In genomic region chr22:49116021-49116420, GRCh38 we compare ENCODE assay signal across 30 cellular contexts.
"Had no signal": no experiment of that assay in that cellular context is flagged by ENCODE, and none has a peak within 500 bp of the region (broad histone marks: within the 10 kb centered on the region; RNA-seq: fewer than 3 reads in every experiment).

No MANE protein-coding gene starts in this region.

- H3K4me3 Mint-ChIP-seq: mesothelial cell of epicardium; naive B cell; natural killer cell; stimulated activated memory B cell treated with anti-CD40 and anti-IgM and Interleukin-4, amounts not matched to agents 10 μg/mL and 1 μg/mL and 100 μg/mL, for 72 hours; stimulated activated naive CD8-positive, alpha-beta T cell treated with anti-CD3 and anti-CD28 coated beads, Interleukin-15, amount 100 ng/mL, for 72 hours; type B pancreatic cell had no signal

- H3K4me1 Mint-ChIP-seq: naive B cell; natural killer cell; stimulated activated memory B cell treated with anti-CD40 and anti-IgM and Interleukin-4, amounts not matched to agents 10 μg/mL and 1 μg/mL and 100 μg/mL, for 72 hours; stimulated activated naive CD8-positive, alpha-beta T cell treated with anti-CD3 and anti-CD28 coated beads, Interleukin-15, amount 100 ng/mL, for 72 hours had no signal

- H3K79me2 ChIP-seq: hepatocyte had no signal

- ATAC-seq: heart right ventricle; left cardiac atrium; left lobe of liver; left ventricle myocardium superior; lower lobe of right lung; natural killer cell; pancreas; right lobe of liver; stimulated activated memory B cell treated with anti-CD40 and anti-IgM and Interleukin-4, amounts not matched to agents 10 μg/mL and 1 μg/mL and 100 μg/mL, for 72 hours; stimulated activated naive CD8-positive, alpha-beta T cell treated with anti-CD3 and anti-CD28 coated beads, Interleukin-15, amount 100 ng/mL, for 72 hours had no signal

- H2AFZ ChIP-seq: hepatocyte had no signal

- H3K36me3 Mint-ChIP-seq: mesothelial cell of epicardium; naive B cell; natural killer cell; stimulated activated memory B cell treated with anti-CD40 and anti-IgM and Interleukin-4, amounts not matched to agents 10 μg/mL and 1 μg/mL and 100 μg/mL, for 72 hours; type B pancreatic cell had no signal

- H3K27ac ChIP-seq: heart right ventricle, hepatocyte, lower lobe of right lung, neutrophil, pancreas, right atrium auricular region, right lobe of liver, tibial nerve, uterus had no signal

- H3K27ac Mint-ChIP-seq: mesothelial cell of epicardium; naive B cell; natural killer cell; stimulated activated memory B cell treated with anti-CD40 and anti-IgM and Interleukin-4, amounts not matched to agents 10 μg/mL and 1 μg/mL and 100 μg/mL, for 72 hours; type B pancreatic cell had no signal

- H3K27me3 ChIP-seq: hepatocyte, neutrophil, pancreas, right atrium auricular region, right lobe of liver, tibial nerve, uterus had no signal

- H3K4me3 ChIP-seq: heart right ventricle, hepatocyte, lower lobe of right lung, pancreas, right atrium auricular region, right lobe of liver, smooth muscle cell, tibial nerve, uterus had no signal

- H3K27me3 Mint-ChIP-seq: stimulated activated memory B cell treated with anti-CD40 and anti-IgM and Interleukin-4, amounts not matched to agents 10 μg/mL and 1 μg/mL and 100 μg/mL, for 72 hours; stimulated activated naive CD8-positive, alpha-beta T cell treated with anti-CD3 and anti-CD28 coated beads, Interleukin-15, amount 100 ng/mL, for 72 hours had no signal

- H3K4me1 ChIP-seq: lower lobe of right lung, pancreas, right atrium auricular region, right lobe of liver, tibial nerve, uterus had no signal

- H3K4me2 ChIP-seq: hepatocyte, smooth muscle cell had no signal

- H3K9me3 ChIP-seq: lower lobe of right lung, neutrophil, pancreas, right atrium auricular region, right lobe of liver, tibial nerve, uterus had no signal

- H3K9me3 Mint-ChIP-seq: mesothelial cell of epicardium; natural killer cell; stimulated activated memory B cell treated with anti-CD40 and anti-IgM and Interleukin-4, amounts not matched to agents 10 μg/mL and 1 μg/mL and 100 μg/mL, for 72 hours; stimulated activated naive CD8-positive, alpha-beta T cell treated with anti-CD3 and anti-CD28 coated beads, Interleukin-15, amount 100 ng/mL, for 72 hours; type B pancreatic cell had no signal

- DNase-seq: heart right ventricle; kidney glomerular epithelial cell; left cardiac atrium; left ventricle myocardium superior; lower lobe of right lung; mammary epithelial cell; mesenchymal stem cell; naive B cell; natural killer cell; occipital lobe; pancreas; posterior cingulate gyrus; stimulated activated CD4-positive, alpha-beta T cell treated with anti-CD3 and anti-CD28 coated beads, Interleukin-1b, Interleukin-23, amount 100 ng/mL, for 48 hours; stimulated activated CD4-positive, alpha-beta T cell treated with anti-CD3 and anti-CD28 coated beads, Interleukin-2, amount 100 ng/mL, for 48 hours; stimulated activated CD4-positive, alpha-beta T cell treated with anti-CD3 and anti-CD28 coated beads, Interleukin-4, amount 100 ng/mL, for 4 hours; stimulated activated CD8-positive, alpha-beta memory T cell treated with anti-CD3 and anti-CD28 coated beads, Interleukin-4, amount 100 ng/mL, for 48 hours; stimulated activated naive CD4-positive, alpha-beta T cell treated with Interleukin-2 at 50 U/mL for 16 hours; stimulated activated naive CD8-positive, alpha-beta T cell treated with anti-CD3 and anti-CD28 coated beads, Interleukin-15, amount 100 ng/mL, for 72 hours; substantia nigra; uterus had no signal

- H3K36me3 ChIP-seq: heart right ventricle, lower lobe of right lung, neutrophil, pancreas, right atrium auricular region, right lobe of liver, tibial nerve, uterus had no signal
